Comparison of ENCODE assay signal across 19 cellular contexts in genomic region chr16:89105599-89106151, GRCh38.
"Had no signal": no experiment of that assay in that cellular context is flagged by ENCODE, and none has a peak within 500 bp of the region (broad histone marks: within the 10 kb centered on the region; RNA-seq: fewer than 3 reads in every experiment).

No MANE protein-coding gene starts in this region.

- H3K4me3 Mint-ChIP-seq: activated naive CD8-positive, alpha-beta T cell; endodermal cell; neural progenitor cell; stimulated activated naive CD8-positive, alpha-beta T cell treated with anti-CD3 and anti-CD28 coated beads, Interleukin-15, Interleukin-2, amounts not matched to agents 100 ng/mL and 50 ng/mL, for 24 hours had no signal

- H3K27ac ChIP-seq: brain microvascular endothelial cell, gastroesophageal sphincter, neural progenitor cell, pancreas, suprapubic skin, VCaP had no signal

- H3K27ac Mint-ChIP-seq: activated naive CD8-positive, alpha-beta T cell; endodermal cell; neural progenitor cell; stimulated activated naive CD8-positive, alpha-beta T cell treated with anti-CD3 and anti-CD28 coated beads, Interleukin-15, Interleukin-2, amounts not matched to agents 100 ng/mL and 50 ng/mL, for 24 hours had no signal

- H3K4me1 ChIP-seq: gastroesophageal sphincter, neural progenitor cell, pancreas, suprapubic skin had no signal

- H3K9me3 ChIP-seq: gastroesophageal sphincter, pancreas, suprapubic skin had no signal

- H3K4me3 ChIP-seq: gastroesophageal sphincter, neural progenitor cell, pancreas, suprapubic skin had no signal

- H3K27me3 Mint-ChIP-seq: activated naive CD8-positive, alpha-beta T cell; naive B cell; stimulated activated naive CD8-positive, alpha-beta T cell treated with anti-CD3 and anti-CD28 coated beads, Interleukin-15, Interleukin-2, amounts not matched to agents 100 ng/mL and 50 ng/mL, for 24 hours had no signal

- H3K9ac ChIP-seq: neural progenitor cell had no signal

- H3K36me3 ChIP-seq: neural progenitor cell had no signal

- H3K9me3 Mint-ChIP-seq: endodermal cell; naive B cell; neural progenitor cell; stimulated activated naive CD8-positive, alpha-beta T cell treated with anti-CD3 and anti-CD28 coated beads, Interleukin-15, Interleukin-2, amounts not matched to agents 100 ng/mL and 50 ng/mL, for 24 hours had no signal

- H2AFZ ChIP-seq: neural progenitor cell had no signal

- DNase-seq: activated CD4-positive, alpha-beta T cell treated with anti-CD3 and anti-CD28 coated beads for 1 hour; activated CD4-positive, alpha-beta T cell treated with anti-CD3 and anti-CD28 coated beads, Interleukin-2, amount 50 U/mL, for 48 hours; amygdala; brain microvascular endothelial cell; cerebellar nuclear complex; endodermal cell; erythroblast; naive B cell; stimulated activated CD4-positive, alpha-beta T cell treated with anti-CD3 and anti-CD28 coated beads, Interleukin-15, amount 100 ng/mL, for 24 hours; stimulated activated CD4-positive, alpha-beta T cell treated with anti-CD3 and anti-CD28 coated beads, Interleukin-4, amount 100 ng/mL, for 1 hour; T-helper 1 cell; T1000 had no signal

- H3K4me1 Mint-ChIP-seq: endodermal cell, neural progenitor cell had no signal

- H3K4me2 ChIP-seq: neural progenitor cell had no signal

- H3K27me3 ChIP-seq: brain microvascular endothelial cell, gastroesophageal sphincter, neural progenitor cell, pancreas, suprapubic skin had no signal
